11 cellular contexts compared by ENCODE assay signal in genomic region chr3:189132901-189133300, GRCh38. TPM values are rescaled to one million over a fixed set of nuclear protein-coding genes. Genes with fewer than 3 reads are reported as not detected.
DNase-seq lines count a peak whose midpoint lies in the region; ATAC-seq and TF ChIP-seq lines count a peak whose summit lies in the region.
"Had no signal": no experiment of that assay in that cellular context is flagged by ENCODE, and none has a peak within 500 bp of the region (broad histone marks: within the 10 kb centered on the region; RNA-seq: fewer than 3 reads in every experiment).

No MANE protein-coding gene starts in this region.

- DNase-seq in CD14-positive monocyte (ENCODE audit: low spot score) (no peak), A172 (ENCODE audit: low spot score) (no peak)
- no peak for DNase-seq in activated naive CD8-positive, alpha-beta T cell treated with anti-CD3 and anti-CD28 coated beads, Interleukin-2, amount 10 ng/mL, durations not matched to agents 7 days and 5 days
- DNase-seq: cerebellar nuclear complex, NCI-H1092, NCI-H524 treated with DMSO at 0.1 percent for 48 hours had no signal

- H3K4me3 ChIP-seq in neutrophil (ENCODE audit: low read depth in 1 of 2, low read length in 1 of 2) = no peak overlapping the region
- H3K4me3 ChIP-seq: thoracic aorta had no signal

- H3K9me3 ChIP-seq in neutrophil = no peaks in the 10 kb centered on the region
- H3K9me3 ChIP-seq: thoracic aorta had no signal

- TF ChIP-seq CTCF in CD14-positive monocyte (IDR thresholded peaks at IDR 0.05) (no peak), neutrophil (IDR thresholded peaks at IDR 0.05) (no peak)

- H3K4me3 Mint-ChIP-seq in CD14-positive monocyte = no peak overlapping the region
- H3K4me3 Mint-ChIP-seq in activated naive CD8-positive, alpha-beta T cell treated with anti-CD3 and anti-CD28 coated beads, Interleukin-2, amount 10 ng/mL, durations not matched to agents 7 days and 5 days = peak overlapping the region; percentile 64

- H3K4me1 Mint-ChIP-seq in CD14-positive monocyte = peaks cover 18% of the 10 kb centered on the region
- peaks cover 23% of the 10 kb centered on the region for H3K4me1 Mint-ChIP-seq in activated naive CD8-positive, alpha-beta T cell treated with anti-CD3 and anti-CD28 coated beads, Interleukin-2, amount 10 ng/mL, durations not matched to agents 7 days and 5 days

- H3K27ac Mint-ChIP-seq in CD14-positive monocyte = peak overlapping the region in 6 of 7 donors; percentile 5 to 80 (median 50)
- H3K27ac Mint-ChIP-seq in activated naive CD8-positive, alpha-beta T cell treated with anti-CD3 and anti-CD28 coated beads, Interleukin-2, amount 10 ng/mL, durations not matched to agents 7 days and 5 days = peak overlapping the region; percentile 93

- peak overlapping the region; percentile 73 for H3K27ac ChIP-seq in neutrophil

- H3K36me3 Mint-ChIP-seq in CD14-positive monocyte = peaks cover 4 to 8% of the 10 kb centered on the region in 2 donors
- peaks cover 11% of the 10 kb centered on the region for H3K36me3 Mint-ChIP-seq in activated naive CD8-positive, alpha-beta T cell treated with anti-CD3 and anti-CD28 coated beads, Interleukin-2, amount 10 ng/mL, durations not matched to agents 7 days and 5 days

- H3K4me1 ChIP-seq in neutrophil (ENCODE audit: control insufficient read depth in 1 of 2, insufficient read depth in 1 of 2, low read depth in 1 of 2, low read length in 1 of 2) = peaks cover 23 to 25% of the 10 kb centered on the region in 2 experiments

- peak; percentile 16 for ATAC-seq in GM21447 (IDR thresholded peaks at IDR 0.05; ENCODE audit: unreplicated experiment)
- ATAC-seq in activated naive CD8-positive, alpha-beta T cell treated with anti-CD3 and anti-CD28 coated beads, Interleukin-2, amount 10 ng/mL, durations not matched to agents 7 days and 5 days (ENCODE audit: low read depth) = no peak
- no peak for ATAC-seq in GM19467 (IDR thresholded peaks at IDR 0.05; ENCODE audit: unreplicated experiment)
- ATAC-seq in HG02763 (IDR thresholded peaks at IDR 0.05; ENCODE audit: unreplicated experiment) = no peak

- H3K27me3 Mint-ChIP-seq in CD14-positive monocyte (ENCODE audit: low read depth in 3 of 3) = no peaks in the 10 kb centered on the region
- H3K27me3 Mint-ChIP-seq in activated naive CD8-positive, alpha-beta T cell treated with anti-CD3 and anti-CD28 coated beads, Interleukin-2, amount 10 ng/mL, durations not matched to agents 7 days and 5 days = peaks cover under 1% of the 10 kb centered on the region

- H3K9me3 Mint-ChIP-seq in CD14-positive monocyte = peaks cover 0 to 4% (median 0%) of the 10 kb centered on the region in 7 donors
- H3K9me3 Mint-ChIP-seq in activated naive CD8-positive, alpha-beta T cell treated with anti-CD3 and anti-CD28 coated beads, Interleukin-2, amount 10 ng/mL, durations not matched to agents 7 days and 5 days = peaks cover 13% of the 10 kb centered on the region

- H3K36me3 ChIP-seq in neutrophil = no peaks in the 10 kb centered on the region
- H3K36me3 ChIP-seq: thoracic aorta had no signal

- POLR2A ChIA-PET in activated naive CD8-positive, alpha-beta T cell treated with anti-CD3 and anti-CD28 coated beads, Interleukin-2, amount 10 ng/mL, durations not matched to agents 7 days and 5 days (lab: Charles Lee) = interaction anchor here (1.1 kb wide), 2 partner anchors 1387 to 1394 kb away, joined by 3 read pairs; partner anchors contain the start of gene BCL6

- peaks cover 16% of the 10 kb centered on the region for H3K27me3 ChIP-seq in neutrophil

- intact Hi-C loops in CD14-positive monocyte (cut with micrococcal nuclease) = no loop called here

RNA-seq across cellular contexts. Expression of gene TPRG1, which starts 38.9 kb away (rescaled TPM):
- polyA plus RNA-seq in CD14-positive monocyte = under 1 TPM; 0.14 to 0.55 TPM
- total RNA-seq in activated naive CD8-positive, alpha-beta T cell treated with anti-CD3 and anti-CD28 coated beads, Interleukin-2, amount 10 ng/mL, durations not matched to agents 7 days and 5 days = 10 to 100 TPM; 42.4 to 50.9 TPM
- 1.1 and 5.4 TPM in 2 replicates for total RNA-seq in A172 (2014; rRNA removed; shearing (Covaris generic))
